16 cellular contexts compared by ENCODE assay signal in the genomic region with DNA sequence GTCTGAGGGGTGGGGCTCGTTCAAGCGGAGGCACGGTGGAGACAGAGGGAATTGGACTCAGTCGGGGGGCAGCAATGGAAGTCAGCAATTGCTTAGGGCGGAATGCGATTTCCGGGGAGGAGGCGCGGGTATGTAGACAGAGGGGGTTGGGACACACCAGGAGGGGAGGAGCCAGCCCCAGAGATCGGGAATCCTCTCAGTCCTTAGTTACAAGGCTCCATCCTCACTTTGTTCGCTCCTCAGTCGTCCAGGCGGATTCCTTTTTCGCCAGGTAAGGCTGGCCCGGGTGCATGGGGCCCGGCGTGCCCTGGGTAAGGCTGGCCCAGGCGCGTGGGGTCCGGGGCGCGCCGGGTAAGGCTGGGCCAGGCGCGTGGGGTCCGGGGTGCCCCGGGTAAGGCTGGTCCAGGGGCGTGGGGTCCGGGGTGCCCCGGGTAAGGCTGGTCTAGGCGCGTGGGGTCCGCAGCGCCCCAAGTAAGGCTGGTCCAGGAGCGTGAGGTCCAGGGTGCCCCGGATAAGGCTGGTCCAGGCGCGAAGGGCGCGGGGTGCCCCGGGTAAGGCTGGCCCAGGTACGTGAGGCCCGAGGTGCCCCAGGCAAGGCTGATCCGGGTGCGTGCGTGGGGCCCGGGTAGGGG. TPM values are rescaled to one million over a fixed set of nuclear protein-coding genes. Genes with fewer than 3 reads are reported as not detected.
DNase-seq lines count a peak whose midpoint lies in the region; ATAC-seq and TF ChIP-seq lines count a peak whose summit lies in the region.
"Had no signal": no experiment of that assay in that cellular context is flagged by ENCODE, and none has a peak within 500 bp of the region (broad histone marks: within the 10 kb centered on the region; RNA-seq: fewer than 3 reads in every experiment).

A gene with protein sequence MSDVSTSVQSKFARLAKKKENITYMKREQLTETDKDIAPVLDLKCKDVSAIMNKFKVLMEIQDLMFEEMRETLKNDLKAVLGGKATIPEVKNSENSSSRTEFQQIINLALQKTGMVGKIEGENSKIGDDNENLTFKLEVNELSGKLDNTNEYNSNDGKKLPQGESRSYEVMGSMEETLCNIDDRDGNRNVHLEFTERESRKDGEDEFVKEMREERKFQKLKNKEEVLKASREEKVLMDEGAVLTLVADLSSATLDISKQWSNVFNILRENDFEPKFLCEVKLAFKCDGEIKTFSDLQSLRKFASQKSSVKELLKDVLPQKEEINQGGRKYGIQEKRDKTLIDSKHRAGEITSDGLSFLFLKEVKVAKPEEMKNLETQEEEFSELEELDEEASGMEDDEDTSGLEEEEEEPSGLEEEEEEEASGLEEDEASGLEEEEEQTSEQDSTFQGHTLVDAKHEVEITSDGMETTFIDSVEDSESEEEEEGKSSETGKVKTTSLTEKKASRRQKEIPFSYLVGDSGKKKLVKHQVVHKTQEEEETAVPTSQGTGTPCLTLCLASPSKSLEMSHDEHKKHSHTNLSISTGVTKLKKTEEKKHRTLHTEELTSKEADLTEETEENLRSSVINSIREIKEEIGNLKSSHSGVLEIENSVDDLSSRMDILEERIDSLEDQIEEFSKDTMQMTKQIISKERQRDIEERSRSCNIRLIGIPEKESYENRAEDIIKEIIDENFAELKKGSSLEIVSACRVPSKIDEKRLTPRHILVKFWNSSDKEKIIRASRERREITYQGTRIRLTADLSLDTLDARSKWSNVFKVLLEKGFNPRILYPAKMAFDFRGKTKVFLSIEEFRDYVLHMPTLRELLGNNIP (plus strand): TSS at position 199 of the 632 bp plus-strand sequence. CDS start 11,780 bp downstream, outside the sequence.

- H3K4me3 Mint-ChIP-seq in activated T-cell treated with anti-CD3 and anti-CD28 coated beads, Interleukin-2, amount 50 U/mL, for 24 hours: peak within 1 kb of the TSS; percentile 25
- peak within 1 kb of the TSS in 1 of 2 donors; percentile 29 for H3K4me3 Mint-ChIP-seq in activated T-cell treated with anti-CD3 and anti-CD28 coated beads, Interleukin-2, amount 50 U/mL, for 72 hours

- no peak within 1 kb of the TSS for H3K27ac Mint-ChIP-seq in activated T-cell treated with anti-CD3 and anti-CD28 coated beads, Interleukin-2, amount 50 U/mL, for 24 hours
- H3K27ac Mint-ChIP-seq in activated T-cell treated with anti-CD3 and anti-CD28 coated beads, Interleukin-2, amount 50 U/mL, for 72 hours: no peak within 1 kb of the TSS

- H2BK15ac ChIP-seq in mesendoderm (replicated peaks; ENCODE audit: low read depth): no peak within 1 kb of the TSS

- no peak for TF ChIP-seq EP300 in tibial nerve (IDR thresholded peaks at IDR 0.05)

- H3K36me3 ChIP-seq in ectodermal cell (ENCODE audit: control insufficient read depth, insufficient read depth, low read length): no peaks in the 10 kb centered on the region
- peaks cover 3% of the 10 kb centered on the region for H3K36me3 ChIP-seq in mesendoderm (ENCODE audit: control insufficient read depth, insufficient read depth, low read length)
- H3K36me3 ChIP-seq in tibial nerve: no peaks in the 10 kb centered on the region
- H3K36me3 ChIP-seq: SJCRH30 had no signal

- H3K9ac ChIP-seq in mesendoderm (ENCODE audit: low read length): peak within 1 kb of the TSS; percentile 100

- peak within 1 kb of the TSS; percentile 63 for H2BK120ac ChIP-seq in mesendoderm (ENCODE audit: low read depth, low read length)

- peak within 1 kb of the TSS; percentile 49 for H3K4me3 ChIP-seq in ectodermal cell (ENCODE audit: insufficient read depth, low read depth, low read length)
- H3K4me3 ChIP-seq in mesendoderm (ENCODE audit: low read length): peak within 1 kb of the TSS; percentile 96
- peak within 1 kb of the TSS; percentile 6 to 57 (median 31) for H3K4me3 ChIP-seq in tibial nerve
- H3K4me3 ChIP-seq: SJCRH30 had no signal

- peak within 1 kb of the TSS; percentile 99 for H2BK5ac ChIP-seq in mesendoderm (ENCODE audit: low read length)

- H3K27ac ChIP-seq in ectodermal cell (ENCODE audit: insufficient read depth, low read depth, low read length, poor library complexity, severe bottlenecking) (no peak within 1 kb of the TSS), mesendoderm (ENCODE audit: low read depth, low read length) (peak within 1 kb of the TSS; percentile 96), tibial nerve (peak within 1 kb of the TSS in 2 of 4 donors; percentile 46 to 74)
- H3K27ac ChIP-seq: dorsolateral prefrontal cortex, SJCRH30 had no signal

- H3K27me3 Mint-ChIP-seq in activated T-cell treated with anti-CD3 and anti-CD28 coated beads, Interleukin-2, amount 50 U/mL, for 24 hours: peaks cover 49% of the 10 kb centered on the region
- peaks cover 21% of the 10 kb centered on the region for H3K27me3 Mint-ChIP-seq in activated T-cell treated with anti-CD3 and anti-CD28 coated beads, Interleukin-2, amount 50 U/mL, for 72 hours (ENCODE audit: low read depth)

- no peak for TF ChIP-seq CTCF in tibial nerve (IDR thresholded peaks at IDR 0.05)

- H3K9me3 Mint-ChIP-seq in activated T-cell treated with anti-CD3 and anti-CD28 coated beads, Interleukin-2, amount 50 U/mL, for 24 hours: no peaks in the 10 kb centered on the region
- H3K9me3 Mint-ChIP-seq in activated T-cell treated with anti-CD3 and anti-CD28 coated beads, Interleukin-2, amount 50 U/mL, for 72 hours: no peaks in the 10 kb centered on the region

- H3K56ac ChIP-seq in mesendoderm (ENCODE audit: low read length): peak within 1 kb of the TSS; percentile 100

- peak within 1 kb of the TSS; percentile 89 for H4K5ac ChIP-seq in mesendoderm (ENCODE audit: low read length)

- peak within 1 kb of the TSS; percentile 98 for H3K4ac ChIP-seq in mesendoderm (ENCODE audit: low read depth, low read length)

- peak within 1 kb of the TSS; percentile 98 for H3K18ac ChIP-seq in mesendoderm (ENCODE audit: low read length)

- H3K79me1 ChIP-seq in mesendoderm (ENCODE audit: low read length): no peaks in the 10 kb centered on the region

- peak within 1 kb of the TSS; percentile 93 for H4K8ac ChIP-seq in mesendoderm (ENCODE audit: low read depth, low read length)

- no peak for DNase-seq in activated T-cell treated with anti-CD3 and anti-CD28 coated beads, Interleukin-2, amount 50 U/mL, for 24 hours
- DNase-seq in activated T-cell treated with anti-CD3 and anti-CD28 coated beads, Interleukin-2, amount 50 U/mL, for 72 hours: no peak
- DNase-seq in mesendoderm (peak; percentile 98), tibial nerve (ENCODE audit: low spot score in 2 of 2) (no peak), amniotic stem cell (lab: John Stamatoyannopoulos, UW) (no peak), NCI-H510A (lab: John Stamatoyannopoulos, UW) (no peak)
- DNase-seq: activated effector memory CD4-positive, alpha-beta T cell treated with anti-CD3 and anti-CD28 coated beads, Interleukin-2, amount 50 U/mL, for 16 hours; DND-41; dorsolateral prefrontal cortex; NCI-H524 treated with DMSO at 0.1 percent for 48 hours; SJCRH30 had no signal

- 1% methylated on average over 47 of the region's 47 CpGs for WGBS in ectodermal cell, 2 experiments
- no CpG with 5 or more reads among the region's 47 CpGs for WGBS in mesendoderm (ENCODE audit: extremely low coverage, insufficient coverage, low lambda C conversion rate)
- WGBS in tibial nerve, 2 donors: 7 to 13% methylated on average over 28 to 34 of the region's 47 CpGs

- H2AK5ac ChIP-seq in mesendoderm (ENCODE audit: low read length): peak within 1 kb of the TSS; percentile 87

- no peaks in the 10 kb centered on the region for H3K9me3 ChIP-seq in ectodermal cell (ENCODE audit: control insufficient read depth, low read length)
- H3K9me3 ChIP-seq in tibial nerve: no peaks in the 10 kb centered on the region

- ATAC-seq in activated T-cell treated with anti-CD3 and anti-CD28 coated beads, Interleukin-2, amount 50 U/mL, for 72 hours (replicated peaks in 1 of 2): no peak
- ATAC-seq in GM19455 (IDR thresholded peaks at IDR 0.05; ENCODE audit: unreplicated experiment): no peak
- ATAC-seq: HCT116 had no signal

- no peak for TF ChIP-seq POLR2A in tibial nerve (IDR thresholded peaks at IDR 0.05)

- H3K23ac ChIP-seq in mesendoderm (ENCODE audit: low read length): peak within 1 kb of the TSS; percentile 97

- peaks cover 41% of the 10 kb centered on the region for H3K79me2 ChIP-seq in mesendoderm (ENCODE audit: control insufficient read depth, insufficient read depth, low read length)

- H3K4me1 ChIP-seq in ectodermal cell (ENCODE audit: control insufficient read depth, insufficient read depth, low read length) (peaks cover 5% of the 10 kb centered on the region), mesendoderm (ENCODE audit: control insufficient read depth, low read depth, low read length) (peaks cover 1% of the 10 kb centered on the region), tibial nerve (peaks cover 0 to 23% (median 3%) of the 10 kb centered on the region in 4 donors)

- H3K27me3 ChIP-seq in ectodermal cell (ENCODE audit: control insufficient read depth, insufficient read depth, low read length, poor library complexity, severe bottlenecking): peaks cover 40% of the 10 kb centered on the region
- H3K27me3 ChIP-seq in mesendoderm (ENCODE audit: insufficient read depth, low read length, poor library complexity): no peaks in the 10 kb centered on the region
- H3K27me3 ChIP-seq in tibial nerve: peaks cover 0 to 15% of the 10 kb centered on the region in 2 donors
- H3K27me3 ChIP-seq: SJCRH30 had no signal

- H3K4me2 ChIP-seq in mesendoderm (ENCODE audit: low read length): peak within 1 kb of the TSS; percentile 57

- peaks cover 6% of the 10 kb centered on the region for H3K4me1 Mint-ChIP-seq in activated T-cell treated with anti-CD3 and anti-CD28 coated beads, Interleukin-2, amount 50 U/mL, for 24 hours (ENCODE audit: low read depth)
- H3K4me1 Mint-ChIP-seq in activated T-cell treated with anti-CD3 and anti-CD28 coated beads, Interleukin-2, amount 50 U/mL, for 72 hours (ENCODE audit: low read depth): no peaks in the 10 kb centered on the region

- no peaks in the 10 kb centered on the region for H3K36me3 Mint-ChIP-seq in activated T-cell treated with anti-CD3 and anti-CD28 coated beads, Interleukin-2, amount 50 U/mL, for 24 hours (ENCODE audit: low read depth)
- H3K36me3 Mint-ChIP-seq in activated T-cell treated with anti-CD3 and anti-CD28 coated beads, Interleukin-2, amount 50 U/mL, for 72 hours (ENCODE audit: insufficient read depth in 2 of 2): peaks cover 0 to 4% of the 10 kb centered on the region in 2 donors

RNA-seq across cellular contexts. Expression of the gene that starts here (rescaled TPM):
- not detected for total RNA-seq in activated T-cell treated with anti-CD3 and anti-CD28 coated beads, Interleukin-2, amount 50 U/mL, for 72 hours
- 9.8 TPM for polyA plus RNA-seq in ectodermal cell (2013, experiment 1 of 4)
- 10.0 TPM for polyA plus RNA-seq in ectodermal cell (2013, experiment 2 of 4)
- polyA plus RNA-seq in ectodermal cell (2013, experiment 3 of 4): 7.4 TPM
- 8.1 TPM for polyA plus RNA-seq in ectodermal cell (2013, experiment 4 of 4)
- polyA plus RNA-seq in mesendoderm (2013, experiment 1 of 2): 489 TPM
- polyA plus RNA-seq in mesendoderm (2013, experiment 2 of 2): 482 TPM
- total RNA-seq in tibial nerve: 1 to 10 TPM; 1.3 to 3.1 (median 2.1) TPM
- total RNA-seq: A172, SJCRH30, ureter had no signal

Comparison
In these comparisons a context has a peak if more than half of its experiments do, and no peak if none do; other contexts are left out.
1. H3K4me3 ChIP-seq: peak in every context shown above with its lines; median percentile 96 in mesendoderm; 49 in ectodermal cell; 31 in tibial nerve.